Comparison of ENCODE assay signal across 27 cellular contexts in the genomic region with DNA sequence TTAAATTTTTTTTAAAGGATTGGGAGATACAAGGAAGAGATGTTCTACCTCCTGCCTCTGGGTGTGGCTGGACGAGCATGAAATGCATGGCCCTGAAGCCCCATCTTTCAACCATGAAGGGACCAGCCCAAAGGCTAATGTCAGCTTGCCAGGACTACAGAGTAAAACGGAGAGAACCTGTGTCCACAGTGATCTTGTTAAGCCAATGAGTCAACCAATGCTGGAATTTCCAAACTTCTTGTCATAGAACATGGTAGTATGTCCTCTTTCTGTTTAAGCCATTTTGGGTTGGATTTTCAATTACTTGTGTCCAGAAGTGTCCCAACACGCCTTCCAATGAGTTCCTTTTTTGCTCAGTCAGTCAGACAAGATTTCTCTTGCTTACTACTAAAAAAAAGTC.
"Had no signal": no experiment of that assay in that cellular context is flagged by ENCODE, and none has a peak within 500 bp of the region (broad histone marks: within the 10 kb centered on the region; RNA-seq: fewer than 3 reads in every experiment).

No MANE protein-coding gene starts in this region.

- ATAC-seq: left cardiac atrium; lower lobe of right lung; psoas muscle; sciatic nerve; stimulated activated naive B cell treated with anti-CD40 and anti-IgM and Interleukin-4, amounts not matched to agents 10 μg/mL and 1 μg/mL and 100 μg/mL, for 72 hours; stimulated activated naive CD8-positive, alpha-beta T cell treated with anti-CD3 and anti-CD28 coated beads, Interleukin-15, amount 100 ng/mL, for 72 hours had no signal

- H3K36me3 ChIP-seq: left ventricle myocardium inferior, lower lobe of right lung, thoracic aorta, transverse colon had no signal

- H3K4me2 ChIP-seq: hepatocyte had no signal

- DNase-seq: central memory CD4-positive, alpha-beta T cell; cortex of kidney; effector memory CD4-positive, alpha-beta T cell; erythroblast; foreskin fibroblast; head of caudate nucleus; kidney; left cardiac atrium; left ventricle myocardium inferior; lower lobe of right lung; mesenchymal stem cell; midbrain; naive B cell; occipital lobe; psoas muscle; retina; stimulated activated CD4-positive, alpha-beta T cell treated with anti-CD3 and anti-CD28 coated beads, Interleukin-2, amount 100 ng/mL, for 24 hours; stimulated activated CD4-positive, alpha-beta T cell treated with anti-CD3 and anti-CD28 coated beads, Interleukin-4, amount 100 ng/mL, for 4 hours; stimulated activated naive B cell treated with anti-CD40 and anti-IgM and Interleukin-4, amounts not matched to agents 10 μg/mL and 1 μg/mL and 100 μg/mL, for 72 hours; stimulated activated naive CD8-positive, alpha-beta T cell treated with anti-CD3 and anti-CD28 coated beads, Interleukin-15, amount 100 ng/mL, for 72 hours; transverse colon had no signal

- H3K4me3 Mint-ChIP-seq: naive B cell; nephron; stimulated activated naive B cell treated with anti-CD40 and anti-IgM and Interleukin-4, amounts not matched to agents 10 μg/mL and 1 μg/mL and 100 μg/mL, for 72 hours; stimulated activated naive CD8-positive, alpha-beta T cell treated with anti-CD3 and anti-CD28 coated beads, Interleukin-15, amount 100 ng/mL, for 72 hours had no signal

- H3K27me3 Mint-ChIP-seq: stimulated activated naive CD8-positive, alpha-beta T cell treated with anti-CD3 and anti-CD28 coated beads, Interleukin-15, amount 100 ng/mL, for 72 hours had no signal

- H3K79me2 ChIP-seq: hepatocyte, parathyroid adenoma had no signal

- H3K9ac ChIP-seq: parathyroid adenoma had no signal

- H3K4me1 ChIP-seq: lower lobe of right lung, parathyroid adenoma, transverse colon had no signal

- H3K27me3 ChIP-seq: hepatocyte, transverse colon had no signal

- H3K9me3 ChIP-seq: left ventricle myocardium inferior, lower lobe of right lung, psoas muscle, thoracic aorta, transverse colon had no signal

- H3K27ac ChIP-seq: hepatocyte, left ventricle myocardium inferior, lower lobe of right lung, parathyroid adenoma, psoas muscle, skin epidermis, thoracic aorta, transverse colon had no signal

- H2AFZ ChIP-seq: hepatocyte, parathyroid adenoma had no signal

- H3K4me3 ChIP-seq: hepatocyte, left ventricle myocardium inferior, lower lobe of right lung, psoas muscle, skin epidermis, thoracic aorta, transverse colon had no signal

- H3K9me3 Mint-ChIP-seq: nephron; stimulated activated naive B cell treated with anti-CD40 and anti-IgM and Interleukin-4, amounts not matched to agents 10 μg/mL and 1 μg/mL and 100 μg/mL, for 72 hours; stimulated activated naive CD8-positive, alpha-beta T cell treated with anti-CD3 and anti-CD28 coated beads, Interleukin-15, amount 100 ng/mL, for 72 hours had no signal

- H3K27ac Mint-ChIP-seq: naive B cell; nephron; stimulated activated naive B cell treated with anti-CD40 and anti-IgM and Interleukin-4, amounts not matched to agents 10 μg/mL and 1 μg/mL and 100 μg/mL, for 72 hours; stimulated activated naive CD8-positive, alpha-beta T cell treated with anti-CD3 and anti-CD28 coated beads, Interleukin-15, amount 100 ng/mL, for 72 hours had no signal

- H3K4me1 Mint-ChIP-seq: stimulated activated naive B cell treated with anti-CD40 and anti-IgM and Interleukin-4, amounts not matched to agents 10 μg/mL and 1 μg/mL and 100 μg/mL, for 72 hours; stimulated activated naive CD8-positive, alpha-beta T cell treated with anti-CD3 and anti-CD28 coated beads, Interleukin-15, amount 100 ng/mL, for 72 hours had no signal

- H3K36me3 Mint-ChIP-seq: naive B cell had no signal
